ENCODE assay signal across 29 cellular contexts in the genomic region with DNA sequence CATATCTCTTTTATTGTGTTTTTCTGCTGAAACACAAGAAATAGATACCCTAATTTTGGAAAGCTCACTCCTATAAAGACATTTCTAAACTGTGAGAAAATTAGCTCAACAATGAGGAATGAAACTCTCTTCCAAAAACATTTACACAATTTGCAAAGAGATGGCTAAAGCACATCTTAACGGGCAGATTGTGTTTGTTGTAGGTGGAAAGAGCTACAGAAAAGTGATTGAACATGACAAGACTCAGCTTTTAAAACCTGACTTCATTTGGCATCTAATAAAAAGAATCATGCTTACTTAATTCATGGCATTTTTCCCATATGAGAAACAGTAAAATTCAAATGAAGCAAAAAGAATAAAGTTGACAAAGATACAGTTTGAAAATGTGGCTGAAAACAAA.
"Had no signal": no experiment of that assay in that cellular context is flagged by ENCODE, and none has a peak within 500 bp of the region (broad histone marks: within the 10 kb centered on the region; RNA-seq: fewer than 3 reads in every experiment).

No MANE protein-coding gene starts in this region.

- H3K27me3 ChIP-seq: colonic mucosa, esophagus muscularis mucosa, gastrocnemius medialis, right atrium auricular region, sigmoid colon, stomach, thyroid gland, vagina had no signal

- H3K4me1 ChIP-seq: colonic mucosa, esophagus muscularis mucosa, gastrocnemius medialis, prostate gland, right atrium auricular region, sigmoid colon, stomach, thyroid gland, vagina had no signal

- H3K9me3 Mint-ChIP-seq: dendritic cell treated with granulocyte-macrophage colony-stimulating factor and Interleukin-4, amounts not matched to agents 40 ng/mL and 50 ng/mL, for 4 days; nephron progenitor cell; stimulated activated effector memory CD8-positive, alpha-beta T cell treated with anti-CD3 and anti-CD28 coated beads, Interleukin-12 subunit alpha, Interleukin-12 subunit beta, amount 100 ng/mL, for 72 hours had no signal

- H3K4me3 ChIP-seq: colonic mucosa, esophagus muscularis mucosa, gastrocnemius medialis, lung, mucosa of descending colon, prostate gland, right atrium auricular region, sigmoid colon, skin epidermis, stomach, thyroid gland, vagina had no signal

- DNase-seq: colonic mucosa; effector CD8-positive, alpha-beta T cell; endodermal cell; gastrocnemius medialis; head of caudate nucleus; kidney; mucosa of descending colon; naive B cell; nephron progenitor cell; nucleus accumbens; sigmoid colon; stimulated activated CD4-positive, alpha-beta T cell treated with anti-CD3 and anti-CD28 coated beads, Interleukin-15, amount 100 ng/mL, for 24 hours; stimulated activated CD4-positive, alpha-beta T cell treated with anti-CD3 and anti-CD28 coated beads, Interleukin-2, amount 100 ng/mL, for 48 hours; stimulated activated naive CD4-positive, alpha-beta T cell treated with Interleukin-2 at 50 U/mL for 16 hours; stomach; thyroid gland; trophoblast cell had no signal

- H3K27ac ChIP-seq: colonic mucosa, epithelial cell of prostate, esophagus muscularis mucosa, gastrocnemius medialis, prostate gland, right atrium auricular region, sigmoid colon, skin epidermis, stomach, thyroid gland, vagina had no signal

- H3K27ac Mint-ChIP-seq: dendritic cell treated with granulocyte-macrophage colony-stimulating factor and Interleukin-4, amounts not matched to agents 40 ng/mL and 50 ng/mL, for 4 days; endodermal cell; memory B cell; mesothelial cell of epicardium; nephron progenitor cell; stimulated activated effector memory CD8-positive, alpha-beta T cell treated with anti-CD3 and anti-CD28 coated beads, Interleukin-12 subunit alpha, Interleukin-12 subunit beta, amount 100 ng/mL, for 72 hours had no signal

- H3K36me3 Mint-ChIP-seq: mesothelial cell of epicardium; stimulated activated effector memory CD8-positive, alpha-beta T cell treated with anti-CD3 and anti-CD28 coated beads, Interleukin-12 subunit alpha, Interleukin-12 subunit beta, amount 100 ng/mL, for 72 hours had no signal

- H3K4me1 Mint-ChIP-seq: nephron progenitor cell had no signal

- H3K9me3 ChIP-seq: colonic mucosa, esophagus muscularis mucosa, gastrocnemius medialis, mucosa of descending colon, prostate gland, right atrium auricular region, sigmoid colon, stomach, thyroid gland, vagina had no signal

- H3K36me3 ChIP-seq: colonic mucosa, esophagus muscularis mucosa, gastrocnemius medialis, prostate gland, right atrium auricular region, sigmoid colon, stomach, thyroid gland, vagina had no signal

- H3K27me3 Mint-ChIP-seq: dendritic cell treated with granulocyte-macrophage colony-stimulating factor and Interleukin-4, amounts not matched to agents 40 ng/mL and 50 ng/mL, for 4 days had no signal

- ATAC-seq: gastrocnemius medialis; left lobe of liver; mucosa of descending colon; stimulated activated effector memory CD8-positive, alpha-beta T cell treated with anti-CD3 and anti-CD28 coated beads, Interleukin-12 subunit alpha, Interleukin-12 subunit beta, amount 100 ng/mL, for 72 hours had no signal

- H3K4me3 Mint-ChIP-seq: dendritic cell treated with granulocyte-macrophage colony-stimulating factor and Interleukin-4, amounts not matched to agents 40 ng/mL and 50 ng/mL, for 4 days; endodermal cell; memory B cell; mesothelial cell of epicardium; naive B cell; nephron progenitor cell; stimulated activated effector memory CD8-positive, alpha-beta T cell treated with anti-CD3 and anti-CD28 coated beads, Interleukin-12 subunit alpha, Interleukin-12 subunit beta, amount 100 ng/mL, for 72 hours had no signal
